In the genomic region with DNA sequence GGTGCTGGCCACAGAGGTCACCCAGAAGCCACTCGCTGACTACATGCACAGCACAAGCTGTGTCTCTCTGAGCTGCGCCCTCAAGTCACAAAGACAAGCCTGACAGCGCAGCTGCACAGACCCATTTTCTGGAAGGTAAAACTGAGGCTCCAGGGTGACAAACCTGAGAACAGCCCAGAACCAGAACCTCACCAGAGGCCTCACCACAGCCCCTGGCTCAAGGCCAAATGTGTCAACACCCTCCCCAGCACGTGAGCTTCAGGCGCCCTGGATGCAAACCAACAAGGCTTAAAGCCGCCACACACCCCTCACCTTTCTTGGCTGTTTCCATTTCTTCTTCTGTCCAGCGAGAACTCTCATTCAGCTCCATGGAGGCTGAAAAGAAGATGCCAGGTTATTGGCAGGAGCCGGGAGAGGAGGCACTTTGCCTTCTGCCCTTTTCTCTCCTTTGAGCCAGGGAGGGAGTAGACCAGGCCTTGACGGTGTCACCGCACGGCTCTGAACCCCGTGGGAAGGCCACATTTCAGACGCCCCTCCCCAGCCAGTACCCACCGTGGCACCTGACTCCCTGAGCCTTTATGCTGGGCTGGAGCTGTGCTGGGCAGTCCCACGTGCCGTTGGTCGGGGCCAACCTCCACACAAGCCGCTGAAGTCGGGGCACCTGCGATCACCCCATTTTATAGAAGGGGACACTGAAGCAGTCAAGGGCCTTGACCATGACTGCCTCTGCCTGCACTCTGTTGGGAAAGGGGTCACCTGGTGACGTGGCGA, we compare ENCODE assay signal across 13 cellular contexts.
DNase-seq lines count a peak whose midpoint lies in the region; ATAC-seq, FAIRE-seq and TF ChIP-seq lines count a peak whose summit lies in the region.
"Had no signal": no experiment of that assay in that cellular context is flagged by ENCODE, and none has a peak within 500 bp of the region (broad histone marks: within the 10 kb centered on the region; RNA-seq: fewer than 3 reads in every experiment).

No MANE protein-coding gene starts in this region.

- no peaks in the 10 kb centered on the region for H3K9me3 ChIP-seq in small intestine (ENCODE audit: control insufficient read depth, low read depth)
- H3K9me3 ChIP-seq: neutrophil had no signal

- DNase-seq in NCI-H1417 (lab: John Stamatoyannopoulos, UW) (peak in 2 of 3 experiments; percentile 29 to 61), NCI-H1417 treated with DMSO at 0.1 percent for 48 hours (lab: John Stamatoyannopoulos, UW) (no peak), NCI-H2171 (lab: John Stamatoyannopoulos, UW) (peak; percentile 24), erythroblast (lab: John Stamatoyannopoulos, UW) (peak; percentile 73 to 78), small intestine (peak; percentile 67), NCI-H524 treated with DMSO at 0.1 percent for 48 hours (lab: John Stamatoyannopoulos, UW) (no peak), GM12892 (ENCODE audit: insufficient read length) (no peak)
- DNase-seq in stimulated activated naive B cell treated with anti-CD40 and anti-IgM and Interleukin-4, amounts not matched to agents 10 μg/mL and 1 μg/mL and 100 μg/mL, for 72 hours: no peak
- DNase-seq: activated effector memory CD4-positive, alpha-beta T cell treated with Interleukin-2 at 50 U/mL for 16 hours; stimulated activated CD4-positive, alpha-beta T cell treated with anti-CD3 and anti-CD28 coated beads, Interleukin-4, amount 100 ng/mL, for 24 hours; T1000; trophoblast cell had no signal

- peaks cover 16 to 29% of the 10 kb centered on the region in 2 donors for H3K4me1 Mint-ChIP-seq in stimulated activated naive B cell treated with anti-CD40 and anti-IgM and Interleukin-4, amounts not matched to agents 10 μg/mL and 1 μg/mL and 100 μg/mL, for 72 hours

- H3K4me3 ChIP-seq in small intestine (ENCODE audit: low read depth in 1 of 2, low read length in 2 of 2): no peak overlapping the region

- no peaks in the 10 kb centered on the region for H3K27me3 ChIP-seq in small intestine (ENCODE audit: control insufficient read depth in 2 of 2, insufficient read depth in 2 of 2, low read length in 2 of 2)
- H3K27me3 ChIP-seq: neutrophil had no signal

- WGBS in small intestine, 3 donors: 68 to 84% (median 78%) methylated on average over 22 of the region's 22 CpGs

- H3K36me3 Mint-ChIP-seq in stimulated activated naive B cell treated with anti-CD40 and anti-IgM and Interleukin-4, amounts not matched to agents 10 μg/mL and 1 μg/mL and 100 μg/mL, for 72 hours: peaks cover 69 to 88% of the 10 kb centered on the region in 2 donors

- FAIRE-seq in small intestine (lab: Jason Lieb, UNC) (no peak), GM12892 (lab: Jason Lieb, UNC) (no peak)

- no peak for ATAC-seq in stimulated activated naive B cell treated with anti-CD40 and anti-IgM and Interleukin-4, amounts not matched to agents 10 μg/mL and 1 μg/mL and 100 μg/mL, for 72 hours (replicated peaks)

- H3K36me3 ChIP-seq in small intestine (ENCODE audit: control insufficient read depth in 2 of 2, insufficient read depth in 2 of 2, low read length in 2 of 2): peaks cover 5 to 10% of the 10 kb centered on the region in 2 donors

- TF ChIP-seq POLR2A in erythroblast (IDR thresholded peaks at IDR 0.05; ENCODE audit: low read length) (no peak), GM12892 (IDR thresholded peaks at IDR 0.05; ENCODE audit: low read depth, low read length) (no peak)

- no peaks in the 10 kb centered on the region for H3K9me3 Mint-ChIP-seq in stimulated activated naive B cell treated with anti-CD40 and anti-IgM and Interleukin-4, amounts not matched to agents 10 μg/mL and 1 μg/mL and 100 μg/mL, for 72 hours

- no peak overlapping the region for H3K27ac ChIP-seq in small intestine (ENCODE audit: low read depth in 1 of 2, low read length in 1 of 2)
- H3K27ac ChIP-seq: neutrophil had no signal

- H3K27me3 Mint-ChIP-seq in stimulated activated naive B cell treated with anti-CD40 and anti-IgM and Interleukin-4, amounts not matched to agents 10 μg/mL and 1 μg/mL and 100 μg/mL, for 72 hours: no peaks in the 10 kb centered on the region

- H3K27ac Mint-ChIP-seq in stimulated activated naive B cell treated with anti-CD40 and anti-IgM and Interleukin-4, amounts not matched to agents 10 μg/mL and 1 μg/mL and 100 μg/mL, for 72 hours: no peak overlapping the region

- no peak overlapping the region for H3K4me3 Mint-ChIP-seq in stimulated activated naive B cell treated with anti-CD40 and anti-IgM and Interleukin-4, amounts not matched to agents 10 μg/mL and 1 μg/mL and 100 μg/mL, for 72 hours

- peaks cover 5 to 6% of the 10 kb centered on the region in 2 donors for H3K4me1 ChIP-seq in small intestine (ENCODE audit: control insufficient read depth in 2 of 2, insufficient read depth in 1 of 2, low read depth in 1 of 2, low read length in 1 of 2)

Comparison
In these comparisons a context has a peak if more than half of its experiments do, and no peak if none do; other contexts are left out.
1. DNase-seq: peak in NCI-H1417 (2 of 3), NCI-H2171 (single experiment), erythroblast (2 of 2) and small intestine (single experiment); none in NCI-H1417 treated with DMSO at 0.1 percent for 48 hours (single experiment), NCI-H524 treated with DMSO at 0.1 percent for 48 hours (single experiment), stimulated activated naive B cell treated with anti-CD40 and anti-IgM and Interleukin-4, amounts not matched to agents 10 μg/mL and 1 μg/mL and 100 μg/mL, for 72 hours (single experiment) and GM12892 (single experiment).